8 cellular contexts compared by ENCODE assay signal in the genomic region with DNA sequence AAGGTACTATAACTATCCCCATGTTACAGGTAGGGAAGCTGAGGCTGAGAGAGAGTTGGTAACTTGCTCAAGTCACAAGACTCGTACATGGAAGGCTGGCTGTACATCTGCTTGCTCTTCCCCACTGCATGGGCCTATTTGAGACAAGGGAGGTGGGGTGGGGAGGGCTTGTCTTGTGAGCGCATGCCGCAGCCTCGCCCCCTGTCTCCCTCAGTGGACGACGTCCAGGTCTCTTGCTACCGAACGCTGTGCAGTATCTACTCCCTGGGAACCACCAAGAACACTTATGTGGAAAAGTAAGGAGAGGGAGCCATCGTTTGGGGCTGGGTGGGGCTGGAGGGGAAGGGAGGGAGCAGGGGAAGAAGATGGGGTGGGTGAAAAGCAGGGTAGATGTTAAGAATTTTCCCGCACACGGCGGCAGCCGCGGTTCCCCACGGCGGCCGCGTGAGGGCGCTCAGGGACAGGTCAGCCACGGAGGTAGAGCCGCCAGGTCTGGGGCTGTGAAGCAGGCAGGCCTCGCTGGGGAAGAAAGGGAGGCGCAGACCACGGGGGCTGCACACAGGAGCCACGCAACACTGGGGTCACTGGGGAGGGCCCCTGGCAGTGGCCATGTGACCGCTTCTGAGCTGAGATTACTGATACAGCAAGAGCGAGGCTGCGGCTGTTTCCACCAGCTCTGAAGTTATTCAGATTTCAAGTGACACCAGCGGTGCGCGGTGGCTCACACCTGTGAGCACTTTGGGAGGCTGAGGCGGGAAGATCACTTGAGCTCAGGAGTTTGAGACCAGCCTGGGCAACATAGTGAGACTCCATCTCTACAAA.
A peak's percentile ranks its signal among the peaks of the same experiment; 100 is the strongest.
DNase-seq lines count a peak whose midpoint lies in the region; ATAC-seq, FAIRE-seq and TF ChIP-seq lines count a peak whose summit lies in the region.

No MANE protein-coding gene starts in this region.

- TF ChIP-seq CTCF in H9 (conservative IDR thresholded peaks at IDR 0.05), result peak; percentile 95
- peak; percentile 83 to 85 (median 85) for TF ChIP-seq CTCF in H1 (IDR thresholded peaks at IDR 0.05; ENCODE audit: control extremely low read depth in 1 of 3, insufficient read depth in 1 of 3, low read depth in 1 of 3, low read length in 3 of 3)

- H3K23me2 ChIP-seq in H9 (ENCODE audit: insufficient read length, low read depth, low read length, poor library complexity, severe bottlenecking) (no peaks in the 10 kb centered on the region), H1 (ENCODE audit: low read depth, low read length) (no peaks in the 10 kb centered on the region)

- no peak overlapping the region for H3K18ac ChIP-seq in H9 (ENCODE audit: insufficient read length, low read depth, low read length)
- H3K18ac ChIP-seq in H1 (ENCODE audit: extremely low read depth, low read length), result peak overlapping the region; percentile 32; the same call in 1 of the 2 replicates

- H3T11ph ChIP-seq in H9 (ENCODE audit: low read length), result no peak overlapping the region

- no peak overlapping the region for H2BK15ac ChIP-seq in H9 (ENCODE audit: low read depth, low read length)
- no peak overlapping the region for H2BK15ac ChIP-seq in H1 (ENCODE audit: low read length)

- peaks cover 13 to 20% (median 19%) of the 10 kb centered on the region in 3 experiments; a peak in 6 of 7 replicates for H3K36me3 Mint-ChIP-seq in H9 (ENCODE audit: insufficient read depth in 1 of 3, low read depth in 3 of 3)

- H3K4ac ChIP-seq in H9 (ENCODE audit: low read depth, low read length), result no peak overlapping the region
- H3K4ac ChIP-seq in H1 (replicated peaks; ENCODE audit: insufficient read length, low read depth, low read length), result no peak overlapping the region

- H4K5ac ChIP-seq in H9 (ENCODE audit: insufficient read length, low read depth, low read length), result no peak overlapping the region
- H4K5ac ChIP-seq in H1 (ENCODE audit: insufficient read length, low read depth, low read length), result peak overlapping the region; percentile 41

- no peak overlapping the region for H3K4me2 ChIP-seq in H9 (ENCODE audit: insufficient read depth, insufficient read length, low read length)
- H3K4me2 ChIP-seq in H1 (ENCODE audit: insufficient read depth in 1 of 2, low read depth in 2 of 2, low read length in 2 of 2), result no peak overlapping the region

- H4K20me1 ChIP-seq in H9 (ENCODE audit: control insufficient read depth, insufficient read depth, insufficient read length) (no peaks in the 10 kb centered on the region), H1 (replicated peaks in 1 of 2; ENCODE audit: control insufficient read depth in 1 of 2, insufficient read depth in 2 of 2, low read length in 2 of 2) (peaks cover 0 to 2% of the 10 kb centered on the region in 2 experiments)

- H3K9me3 ChIP-seq in H9 (ENCODE audit: control insufficient read depth, low read depth, low read length) (no peaks in the 10 kb centered on the region), H1 (ENCODE audit: insufficient read depth in 2 of 2, low read depth in 1 of 2, low read length in 1 of 2) (no peaks in the 10 kb centered on the region)

- H3K79me1 ChIP-seq in H9 (ENCODE audit: insufficient read depth, low read depth, low read length, poor library complexity, severe bottlenecking), result no peaks in the 10 kb centered on the region
- H3K79me1 ChIP-seq in H1 (ENCODE audit: low read depth, low read length), result no peaks in the 10 kb centered on the region

- no peaks in the 10 kb centered on the region for H3K4me1 Mint-ChIP-seq in H9

- H3K56ac ChIP-seq in H9 (ENCODE audit: insufficient read length, low read depth, low read length) (no peak overlapping the region), H1 (replicated peaks; ENCODE audit: insufficient read length, low read depth, low read length) (peak overlapping the region; percentile 30)

- H2AFZ ChIP-seq in H9 (ENCODE audit: low read length) (no peak overlapping the region), H1 (ENCODE audit: low read length) (peak overlapping the region; percentile 37; the same call in 1 of the 2 replicates)

- FAIRE-seq in H1 (lab: Jason Lieb, UNC), result no peak

- H2BK12ac ChIP-seq in H9 (ENCODE audit: insufficient read length, low read depth, low read length), result no peak overlapping the region
- 0 out of 2 replicates have a peak overlapping the region, but pooled peaks have one; percentile 75 for H2BK12ac ChIP-seq in H1 (ENCODE audit: low read depth, low read length)

- H3K9ac ChIP-seq in H9 (ENCODE audit: extremely low read depth, insufficient read length, low read length), result no peak overlapping the region
- H3K9ac ChIP-seq in H1 (replicated peaks in 1 of 4; ENCODE audit: extremely low read depth in 1 of 4, low read depth in 3 of 4, low read length in 3 of 4), result no peak overlapping the region

- no peak overlapping the region for H3K4me3 ChIP-seq in H1 (ENCODE audit: extremely low read depth in 1 of 4, insufficient read depth in 2 of 4, low read depth in 3 of 4, low read length in 4 of 4)

- H3K27ac ChIP-seq in H9 (ENCODE audit: insufficient read length, low read depth, low read length) (no peak overlapping the region), H1 (ENCODE audit: low read depth, low read length) (no peak overlapping the region)

- peaks cover 0 to 9% (median 1%) of the 10 kb centered on the region in 4 experiments; a peak in 3 of 8 replicates for H3K36me3 ChIP-seq in H1 (ENCODE audit: control insufficient read depth in 2 of 4, insufficient read depth in 4 of 4, low read length in 3 of 4)

- H2BK5ac ChIP-seq in H9 (ENCODE audit: insufficient read length, low read length), result no peak overlapping the region
- peak overlapping the region; percentile 78 for H2BK5ac ChIP-seq in H1 (ENCODE audit: low read depth, low read length)

- H3K9me3 Mint-ChIP-seq in H9, result no peaks in the 10 kb centered on the region

- H3K27me3 Mint-ChIP-seq in H9 (ENCODE audit: low read depth), result no peaks in the 10 kb centered on the region

- H4K91ac ChIP-seq in H9 (ENCODE audit: insufficient read length, low read depth, low read length), result no peak overlapping the region
- no peak overlapping the region for H4K91ac ChIP-seq in H1 (replicated peaks; ENCODE audit: insufficient read length, low read length)

- no peak overlapping the region for H4K8ac ChIP-seq in H9 (replicated peaks; ENCODE audit: insufficient read length, low read depth, low read length)
- no peak overlapping the region for H4K8ac ChIP-seq in H1 (ENCODE audit: extremely low read depth, insufficient read depth, low read length)

- H3K79me2 ChIP-seq in H9 (ENCODE audit: insufficient read depth, low read length) (no peaks in the 10 kb centered on the region), H1 (ENCODE audit: control insufficient read depth in 1 of 2, insufficient read depth in 2 of 2, low read length in 2 of 2) (no peaks in the 10 kb centered on the region)

- ATAC-seq in GM19395 (IDR thresholded peaks at IDR 0.05; ENCODE audit: unreplicated experiment), result no peak

- POLR2A ChIA-PET in H1 (lab: Charles Lee; ENCODE audit: partially characterized antibody), result interaction anchor here (0.7 to 1.7 kb wide), 4 partner anchors 9 to 417 kb away, joined by 3 to 5 read pairs (median 4); a partner anchor contains a TSS

- no peak overlapping the region for H3K14ac ChIP-seq in H9 (ENCODE audit: insufficient read depth, low read length)
- no peak overlapping the region for H3K14ac ChIP-seq in H1 (ENCODE audit: insufficient read length)

- H3K23ac ChIP-seq in H9 (ENCODE audit: insufficient read length, low read depth, low read length) (no peak overlapping the region), H1 (ENCODE audit: insufficient read length) (no peak overlapping the region)

- no peak for TF ChIP-seq POLR2A in H1 (IDR thresholded peaks at IDR 0.05; ENCODE audit: control extremely low read depth in 1 of 2, low read depth in 2 of 2, low read length in 2 of 2)

- H3K27me3 ChIP-seq in H9 (ENCODE audit: insufficient read depth, low read length) (no peaks in the 10 kb centered on the region), H1 (replicated peaks in 1 of 4; ENCODE audit: control insufficient read depth in 3 of 4, extremely low read depth in 1 of 4, insufficient read depth in 3 of 4, low read length in 3 of 4) (no peaks in the 10 kb centered on the region)

- peak in 12 of 14 donors; percentile 5 to 55 (median 34) for DNase-seq in C1 segment of cervical spinal cord (lab: John Stamatoyannopoulos, UW)
- DNase-seq in H9, result peak; percentile 86
- peak; percentile 57 for DNase-seq in NCI-H748 treated with DMSO at 0.1 percent for 48 hours (lab: John Stamatoyannopoulos, UW)
- DNase-seq in activated CD8-positive, alpha-beta memory T cell treated with anti-CD3 and anti-CD28 coated beads for 4 hours (ENCODE audit: low read depth in 2 of 2), result peak; percentile 41 to 48
- peak; percentile 44 to 95 for DNase-seq in H1 (ENCODE audit: low read depth in 1 of 2, low spot score in 2 of 2)
- DNase-seq in mucosa of gallbladder (ENCODE audit: low spot score), result peak; percentile 61
- peak; percentile 85 for DNase-seq in stimulated activated CD8-positive, alpha-beta memory T cell treated with anti-CD3 and anti-CD28 coated beads, Interleukin-4, amount 100 ng/mL, for 48 hours

- no CpG with 5 or more reads among the region's 32 CpGs for WGBS in H9 (ENCODE audit: extremely low coverage, insufficient read length, low lambda C conversion rate)
- WGBS in H1 (ENCODE audit: extremely low coverage in 1 of 2, insufficient coverage in 1 of 2, insufficient read length in 1 of 2, insufficient replicate concordance in 2 of 2, low coverage in 1 of 2, low lambda C conversion rate in 2 of 2, missing lambda C conversion rate in 1 of 2), 2 experiments, result 79% methylated on average over 15 of the region's 32 CpGs; no CpG with 5 or more reads in 1 of the 2 experiments

- H2BK20ac ChIP-seq in H9 (ENCODE audit: low read depth, low read length, poor library complexity, severe bottlenecking) (no peak overlapping the region), H1 (ENCODE audit: low read length) (no peak overlapping the region)

- H2AK5ac ChIP-seq in H9 (ENCODE audit: insufficient read length, low read length), result no peak overlapping the region
- H2AK5ac ChIP-seq in H1 (ENCODE audit: low read depth, low read length), result no peak overlapping the region

- H3K4me1 ChIP-seq in H9 (ENCODE audit: insufficient read depth, low read length) (no peaks in the 10 kb centered on the region), H1 (replicated peaks in 1 of 4; ENCODE audit: control insufficient read depth in 3 of 4, insufficient read depth in 4 of 4, low read length in 3 of 4) (no peaks in the 10 kb centered on the region)

- H3K4me3 Mint-ChIP-seq in H9, result no peak overlapping the region

- peak; percentile 83 to 84 for TF ChIP-seq RAD21 in H1 (IDR thresholded peaks at IDR 0.05 in 1 of 2, conservative IDR thresholded peaks at IDR 0.05 in 1 of 2; ENCODE audit: low read depth in 2 of 2, low read length in 2 of 2)

- no peak overlapping the region for H3K27ac Mint-ChIP-seq in H9

- CTCF ChIA-PET in H1 (lab: Charles Lee; ENCODE audit: partially characterized antibody), result interaction anchor here (0.7 to 2.6 kb wide), 30 partner anchors 9 to 373 kb away, joined by 3 to 23 read pairs (median 3); a partner anchor contains a TSS

- H2BK120ac ChIP-seq in H9 (ENCODE audit: low read depth, low read length, poor library complexity, severe bottlenecking), result no peak overlapping the region
- H2BK120ac ChIP-seq in H1 (replicated peaks; ENCODE audit: low read depth, low read length), result no peak overlapping the region

- no peak; a peak in 1 of 3 replicates for TF ChIP-seq EP300 in H1 (IDR thresholded peaks at IDR 0.05; ENCODE audit: borderline replicate concordance in 1 of 2, low read depth in 2 of 2, low read length in 2 of 2)

Comparison
In these comparisons a context has a peak if more than half of its experiments do, and no peak if none do; other contexts are left out.
1. DNase-seq: peak in every context shown above with its lines; median percentile 86 in H9; 85 in stimulated activated CD8-positive, alpha-beta memory T cell treated with anti-CD3 and anti-CD28 coated beads, Interleukin-4, amount 100 ng/mL, for 48 hours; 70 in H1; 61 in mucosa of gallbladder; 57 in NCI-H748 treated with DMSO at 0.1 percent for 48 hours; 44 in activated CD8-positive, alpha-beta memory T cell treated with anti-CD3 and anti-CD28 coated beads for 4 hours; 34 in C1 segment of cervical spinal cord.